6 cellular contexts compared by ENCODE assay signal in genomic region chr19:10289167-10289835, GRCh38. TPM values are rescaled to one million over a fixed set of nuclear protein-coding genes. Genes with fewer than 3 reads are reported as not detected.
DNase-seq lines count a peak whose midpoint lies in the region; ATAC-seq and TF ChIP-seq lines count a peak whose summit lies in the region.

No MANE protein-coding gene starts in this region.

- H3K27me3 Mint-ChIP-seq in CD4-positive, CD25-positive, alpha-beta regulatory T cell: peaks cover 70% of the 10 kb centered on the region

- peaks cover 0 to 4% (median 0%) of the 10 kb centered on the region in 7 donors for H3K9me3 Mint-ChIP-seq in CD4-positive, CD25-positive, alpha-beta regulatory T cell

- peak overlapping the region; percentile 82 to 92 (median 86) for H3K4me3 Mint-ChIP-seq in CD4-positive, CD25-positive, alpha-beta regulatory T cell

- TF ChIP-seq CTCF in fibroblast of villous mesenchyme (IDR thresholded peaks at IDR 0.05; ENCODE audit: insufficient read depth, low read depth, low read length): no peak

- no peak overlapping the region for H3K4me3 ChIP-seq in CD4-positive, CD25-positive, alpha-beta regulatory T cell (ENCODE audit: low read depth, low read length)
- H3K4me3 ChIP-seq in MG63 (peak overlapping the region; percentile 18), fibroblast of villous mesenchyme (ENCODE audit: low read depth, low read length) (peak overlapping the region; percentile 67)

- peaks cover 0 to 78% (median 23%) of the 10 kb centered on the region in 4 donors for H3K4me1 Mint-ChIP-seq in CD4-positive, CD25-positive, alpha-beta regulatory T cell

- H3K4me1 ChIP-seq in CD4-positive, CD25-positive, alpha-beta regulatory T cell (ENCODE audit: control insufficient read depth, insufficient read depth, low read length, poor library complexity, severe bottlenecking): peaks cover 80% of the 10 kb centered on the region

- ATAC-seq in CD4-positive, CD25-positive, alpha-beta regulatory T cell (ENCODE audit: low read depth in 2 of 2): peak; percentile 58 to 64
- ATAC-seq in GM19395 (IDR thresholded peaks at IDR 0.05; ENCODE audit: unreplicated experiment): no peak

- peak overlapping the region in 1 of 3 donors; percentile 32 for H3K27ac Mint-ChIP-seq in CD4-positive, CD25-positive, alpha-beta regulatory T cell

- peaks cover 16% of the 10 kb centered on the region for H3K36me3 Mint-ChIP-seq in CD4-positive, CD25-positive, alpha-beta regulatory T cell

- peak; percentile 35 to 83 (median 66) for DNase-seq in CD4-positive, CD25-positive, alpha-beta regulatory T cell
- no peak for DNase-seq in MG63
- peak; percentile 54 to 63 for DNase-seq in activated CD4-positive, alpha-beta T cell treated with anti-CD3 and anti-CD28 coated beads for 4 hours
- DNase-seq in fibroblast of villous mesenchyme (ENCODE audit: low read depth): peak; percentile 56
- peak in 2 of 3 experiments; percentile 36 to 69 for DNase-seq in stimulated activated CD4-positive, alpha-beta T cell treated with anti-CD3 and anti-CD28 coated beads, TNF-alpha, amount 100 ng/mL, for 24 hours (ENCODE audit: low read depth in 3 of 3)

- H3K36me3 ChIP-seq in CD4-positive, CD25-positive, alpha-beta regulatory T cell (ENCODE audit: control insufficient read depth, insufficient read depth, low read length): peaks cover 13% of the 10 kb centered on the region
- H3K36me3 ChIP-seq in MG63: no peaks in the 10 kb centered on the region

- H3K27me3 ChIP-seq in CD4-positive, CD25-positive, alpha-beta regulatory T cell (ENCODE audit: control insufficient read depth, insufficient read depth, low read length): peaks cover 8% of the 10 kb centered on the region
- H3K27me3 ChIP-seq in MG63: peaks cover 56% of the 10 kb centered on the region

- H3K9me3 ChIP-seq in CD4-positive, CD25-positive, alpha-beta regulatory T cell (ENCODE audit: control insufficient read depth in 2 of 2, low read length in 2 of 2): no peaks in the 10 kb centered on the region
- H3K9me3 ChIP-seq in MG63: peaks cover 3% of the 10 kb centered on the region; the same call in 1 of the 2 replicates

- H3K27ac ChIP-seq in CD4-positive, CD25-positive, alpha-beta regulatory T cell (ENCODE audit: insufficient read depth, low read length, poor library complexity, severe bottlenecking): no peak overlapping the region

RNA-seq across cellular contexts. Expression of gene ICAM5, which starts 0.5 kb away (rescaled TPM):
- total RNA-seq in CD4-positive, CD25-positive, alpha-beta regulatory T cell: 0.20 TPM
- not detected for polyA plus RNA-seq in CD4-positive, CD25-positive, alpha-beta regulatory T cell
- total RNA-seq in MG63 (2014; rRNA removed; shearing (Covaris generic); ENCODE audit: low replicate concordance): not detected in 2 replicates
- 5.5 and 11.7 TPM in 2 replicates for total RNA-seq in fibroblast of villous mesenchyme

RNA-seq across cellular contexts. Expression of gene ICAM4, which starts 2.5 kb away (rescaled TPM):
- total RNA-seq in CD4-positive, CD25-positive, alpha-beta regulatory T cell: 0.67 TPM
- polyA plus RNA-seq in CD4-positive, CD25-positive, alpha-beta regulatory T cell: under 1 TPM; 0.20 to 0.67 (median 0.41) TPM
- not detected in 2 replicates for total RNA-seq in MG63 (2014; rRNA removed; shearing (Covaris generic); ENCODE audit: low replicate concordance)
- total RNA-seq in fibroblast of villous mesenchyme: 3.2 and 4.7 TPM in 2 replicates

RNA-seq across cellular contexts. Expression of gene ICAM1, which starts 18.4 kb away (rescaled TPM):
- 13.7 TPM for total RNA-seq in CD4-positive, CD25-positive, alpha-beta regulatory T cell
- polyA plus RNA-seq in CD4-positive, CD25-positive, alpha-beta regulatory T cell: 1 to 10 TPM; 4.8 to 8.2 (median 6.9) TPM
- 3.8 and 5.1 TPM in 2 replicates for total RNA-seq in MG63 (2014; rRNA removed; shearing (Covaris generic); ENCODE audit: low replicate concordance)
- 75.1 and 244 TPM in 2 replicates for total RNA-seq in fibroblast of villous mesenchyme

RNA-seq across cellular contexts. Expression of gene ZGLP1, which starts 20.3 kb away (rescaled TPM):
- total RNA-seq in CD4-positive, CD25-positive, alpha-beta regulatory T cell: 2.8 TPM
- under 1 TPM in 1 of 4 donors, not detected in 3; 0.32 TPM for polyA plus RNA-seq in CD4-positive, CD25-positive, alpha-beta regulatory T cell
- total RNA-seq in MG63 (2014; rRNA removed; shearing (Covaris generic); ENCODE audit: low replicate concordance): 0.43 TPM in 1 of 2 replicates, not detected in the other
- total RNA-seq in fibroblast of villous mesenchyme: 0.32 and 0.43 TPM in 2 replicates

RNA-seq across cellular contexts. Expression of gene FDX2, which starts 26.5 kb away (rescaled TPM):
- 3.5 TPM for total RNA-seq in CD4-positive, CD25-positive, alpha-beta regulatory T cell
- 10 to 100 TPM; 13.1 to 16.5 (median 13.5) TPM for polyA plus RNA-seq in CD4-positive, CD25-positive, alpha-beta regulatory T cell
- total RNA-seq in MG63 (2014; rRNA removed; shearing (Covaris generic); ENCODE audit: low replicate concordance): 30.8 and 43.8 TPM in 2 replicates
- total RNA-seq in fibroblast of villous mesenchyme: 24.2 and 30.3 TPM in 2 replicates
